In genomic region chr16:83813818-83814653, GRCh38 we compare ENCODE assay signal across 8 cellular contexts. TPM values are rescaled to one million over a fixed set of nuclear protein-coding genes. Genes with fewer than 3 reads are reported as not detected.
A peak's percentile ranks its signal among the peaks of the same experiment; 100 is the strongest.
DNase-seq lines count a peak whose midpoint lies in the region; ATAC-seq, FAIRE-seq and TF ChIP-seq lines count a peak whose summit lies in the region.

No MANE protein-coding gene starts in this region.

- H3K4me3 ChIP-seq in ovary, result no peak overlapping the region

- H3K27me3 ChIP-seq in ovary, result no peaks in the 10 kb centered on the region

- no peaks in the 10 kb centered on the region for H3K27me3 Mint-ChIP-seq in activated naive CD8-positive, alpha-beta T cell
- H3K27me3 Mint-ChIP-seq in activated naive CD8-positive, alpha-beta T cell treated with anti-CD3 and anti-CD28 coated beads for 36 hours, result no peaks in the 10 kb centered on the region
- no peaks in the 10 kb centered on the region for H3K27me3 Mint-ChIP-seq in activated T-cell treated with anti-CD3 and anti-CD28 coated beads, Interleukin-2, amount 50 U/mL, for 72 hours (ENCODE audit: low read depth)

- TF ChIP-seq POLR2A in ovary (IDR thresholded peaks at IDR 0.05), result no peak

- no peaks in the 10 kb centered on the region for H3K9me3 Mint-ChIP-seq in activated naive CD8-positive, alpha-beta T cell (ENCODE audit: low read depth)
- no peaks in the 10 kb centered on the region for H3K9me3 Mint-ChIP-seq in activated naive CD8-positive, alpha-beta T cell treated with anti-CD3 and anti-CD28 coated beads for 36 hours
- H3K9me3 Mint-ChIP-seq in activated T-cell treated with anti-CD3 and anti-CD28 coated beads, Interleukin-2, amount 50 U/mL, for 72 hours, result no peaks in the 10 kb centered on the region

- peaks cover 20% of the 10 kb centered on the region for H3K4me1 Mint-ChIP-seq in activated naive CD8-positive, alpha-beta T cell (ENCODE audit: low read depth)
- peaks cover 16% of the 10 kb centered on the region for H3K4me1 Mint-ChIP-seq in activated naive CD8-positive, alpha-beta T cell treated with anti-CD3 and anti-CD28 coated beads for 36 hours
- peaks cover 27% of the 10 kb centered on the region for H3K4me1 Mint-ChIP-seq in activated T-cell treated with anti-CD3 and anti-CD28 coated beads, Interleukin-2, amount 50 U/mL, for 72 hours (ENCODE audit: low read depth)

- 3 to 16% (median 10%) methylated on average over 13 of the region's 13 CpGs for WGBS in ovary, 3 donors

- H3K36me3 Mint-ChIP-seq in activated naive CD8-positive, alpha-beta T cell, result peaks cover 2% of the 10 kb centered on the region
- H3K36me3 Mint-ChIP-seq in activated naive CD8-positive, alpha-beta T cell treated with anti-CD3 and anti-CD28 coated beads for 36 hours, result peaks cover 21% of the 10 kb centered on the region
- peaks cover 0 to 1% of the 10 kb centered on the region in 2 donors for H3K36me3 Mint-ChIP-seq in activated T-cell treated with anti-CD3 and anti-CD28 coated beads, Interleukin-2, amount 50 U/mL, for 72 hours (ENCODE audit: insufficient read depth in 2 of 2)

- TF ChIP-seq CTCF in ovary (IDR thresholded peaks at IDR 0.05), result no peak

- peaks cover 6% of the 10 kb centered on the region for H3K4me1 ChIP-seq in ovary (ENCODE audit: insufficient read depth)

- no peak for DNase-seq in activated naive CD8-positive, alpha-beta T cell treated with anti-CD3 and anti-CD28 coated beads for 36 hours
- DNase-seq in NCI-H2107 (lab: John Stamatoyannopoulos, UW) (peak; percentile 21), ovary (peak in 4 of 5 donors; percentile 32 to 67 (median 47)), GM19240 (ENCODE audit: insufficient read length, low spot score) (no peak)
- no peak for DNase-seq in stimulated activated CD4-positive, alpha-beta T cell treated with anti-CD3 and anti-CD28 coated beads, Interleukin-2, amount 100 ng/mL, for 24 hours
- no peak for DNase-seq in activated T-cell treated with anti-CD3 and anti-CD28 coated beads, Interleukin-2, amount 50 U/mL, for 72 hours

- no peak for ATAC-seq in activated T-cell treated with anti-CD3 and anti-CD28 coated beads, Interleukin-2, amount 50 U/mL, for 72 hours (replicated peaks in 1 of 2)

- no peaks in the 10 kb centered on the region for H3K36me3 ChIP-seq in ovary

- H3K9me3 ChIP-seq in ovary, result no peaks in the 10 kb centered on the region

- H3K4me3 Mint-ChIP-seq in activated naive CD8-positive, alpha-beta T cell, result no peak overlapping the region
- H3K4me3 Mint-ChIP-seq in activated naive CD8-positive, alpha-beta T cell treated with anti-CD3 and anti-CD28 coated beads for 36 hours, result no peak overlapping the region
- no peak overlapping the region for H3K4me3 Mint-ChIP-seq in activated T-cell treated with anti-CD3 and anti-CD28 coated beads, Interleukin-2, amount 50 U/mL, for 72 hours

- no peak for TF ChIP-seq EP300 in ovary (IDR thresholded peaks at IDR 0.05)

- H3K27ac Mint-ChIP-seq in activated naive CD8-positive, alpha-beta T cell, result peak overlapping the region; percentile 46
- H3K27ac Mint-ChIP-seq in activated naive CD8-positive, alpha-beta T cell treated with anti-CD3 and anti-CD28 coated beads for 36 hours, result no peak overlapping the region
- no peak overlapping the region for H3K27ac Mint-ChIP-seq in activated T-cell treated with anti-CD3 and anti-CD28 coated beads, Interleukin-2, amount 50 U/mL, for 72 hours

- peak overlapping the region in 1 of 2 donors; percentile 19 for H3K27ac ChIP-seq in ovary

- intact Hi-C loops in ovary (cut with DNase I), result no loop called here

- peak; percentile 71 for FAIRE-seq in endometrium (lab: Jason Lieb, UNC)

RNA-seq across cellular contexts. Expression of gene HSBP1, which starts 6.3 kb away (rescaled TPM):
- 10 to 100 TPM; 70.6 to 82.0 TPM for total RNA-seq in activated naive CD8-positive, alpha-beta T cell treated with anti-CD3 and anti-CD28 coated beads for 36 hours
- 100 to 1,000 TPM in 2 of 7 donors, 10 to 100 TPM in 5; 17.0 to 126 (median 94.0) TPM for total RNA-seq in ovary
- polyA plus RNA-seq in ovary, result 100 to 1,000 TPM in 1 of 2 donors, 10 to 100 TPM in 1; 40.1 to 139 TPM
- total RNA-seq in activated T-cell treated with anti-CD3 and anti-CD28 coated beads, Interleukin-2, amount 50 U/mL, for 72 hours, result 10 to 100 TPM; 35.7 to 41.3 TPM

Comparison
In these comparisons a context has a peak if more than half of its experiments do, and no peak if none do; other contexts are left out.
1. DNase-seq: peak in NCI-H2107 (single experiment) and ovary (4 of 5); none in activated naive CD8-positive, alpha-beta T cell treated with anti-CD3 and anti-CD28 coated beads for 36 hours (single experiment), stimulated activated CD4-positive, alpha-beta T cell treated with anti-CD3 and anti-CD28 coated beads, Interleukin-2, amount 100 ng/mL, for 24 hours (0 of 2), activated T-cell treated with anti-CD3 and anti-CD28 coated beads, Interleukin-2, amount 50 U/mL, for 72 hours (0 of 2) and GM19240 (single experiment).